In the genomic region with DNA sequence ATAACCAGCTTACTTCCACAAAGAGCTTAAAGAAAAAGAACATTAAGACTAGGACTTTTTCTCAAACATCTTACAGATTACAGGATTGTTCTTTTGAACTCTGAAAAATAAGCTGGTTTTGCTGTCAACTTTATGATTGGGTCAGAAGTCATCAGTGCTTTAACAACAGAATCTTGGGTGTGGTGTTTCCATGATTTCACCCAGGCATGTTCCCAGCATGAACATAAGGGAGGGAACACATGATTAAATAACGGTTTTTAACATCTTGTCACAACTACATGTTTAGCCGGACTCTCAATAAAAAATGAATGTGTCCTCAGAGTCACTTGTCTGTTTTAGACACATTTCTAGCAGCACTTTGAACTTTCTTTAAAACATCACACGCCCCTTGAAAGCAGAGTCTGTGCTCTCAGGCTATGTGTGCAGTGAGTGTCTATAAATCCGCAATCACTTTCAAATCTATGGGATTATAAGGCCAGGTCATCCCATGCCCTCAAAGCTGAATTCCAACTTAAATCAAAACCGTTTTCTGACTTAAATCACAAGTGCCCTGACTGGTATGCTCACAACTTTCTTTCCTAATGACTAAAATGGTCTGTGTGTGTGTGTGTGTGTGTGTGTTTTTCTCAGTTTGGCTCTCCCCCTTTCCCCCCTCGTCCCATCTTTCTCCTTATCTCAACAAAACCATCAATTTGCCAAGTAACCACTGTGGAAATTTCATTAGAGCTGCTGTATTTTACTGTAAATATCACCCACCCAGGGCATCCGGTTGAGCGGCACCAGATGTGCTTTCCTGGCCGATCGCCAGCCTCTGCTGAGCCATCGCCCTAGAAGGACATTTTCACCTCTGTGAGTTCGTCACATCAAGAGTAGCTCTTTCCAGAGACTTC, we compare ENCODE assay signal across 1 cellular context.
TF ChIP-seq lines count a peak whose summit lies in the region.

No MANE protein-coding gene starts in this region.

TF ChIP-seq in K562, 482 proteins besides CTCF, POLR2A, EP300 and RAD21 (continued from another document and continues in another):
- TF ChIP-seq, protein P1, sequence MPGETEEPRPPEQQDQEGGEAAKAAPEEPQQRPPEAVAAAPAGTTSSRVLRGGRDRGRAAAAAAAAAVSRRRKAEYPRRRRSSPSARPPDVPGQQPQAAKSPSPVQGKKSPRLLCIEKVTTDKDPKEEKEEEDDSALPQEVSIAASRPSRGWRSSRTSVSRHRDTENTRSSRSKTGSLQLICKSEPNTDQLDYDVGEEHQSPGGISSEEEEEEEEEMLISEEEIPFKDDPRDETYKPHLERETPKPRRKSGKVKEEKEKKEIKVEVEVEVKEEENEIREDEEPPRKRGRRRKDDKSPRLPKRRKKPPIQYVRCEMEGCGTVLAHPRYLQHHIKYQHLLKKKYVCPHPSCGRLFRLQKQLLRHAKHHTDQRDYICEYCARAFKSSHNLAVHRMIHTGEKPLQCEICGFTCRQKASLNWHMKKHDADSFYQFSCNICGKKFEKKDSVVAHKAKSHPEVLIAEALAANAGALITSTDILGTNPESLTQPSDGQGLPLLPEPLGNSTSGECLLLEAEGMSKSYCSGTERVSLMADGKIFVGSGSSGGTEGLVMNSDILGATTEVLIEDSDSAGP (CRISPR knock-in tag; IDR thresholded peaks at IDR 0.05): no peak
- no peak for TF ChIP-seq RUNX1 (IDR thresholded peaks at IDR 0.05; ENCODE audit: low read depth)
- TF ChIP-seq, protein P2, sequence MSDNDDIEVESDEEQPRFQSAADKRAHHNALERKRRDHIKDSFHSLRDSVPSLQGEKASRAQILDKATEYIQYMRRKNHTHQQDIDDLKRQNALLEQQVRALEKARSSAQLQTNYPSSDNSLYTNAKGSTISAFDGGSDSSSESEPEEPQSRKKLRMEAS (CRISPR knock-in tag; IDR thresholded peaks at IDR 0.05): no peak
- TF ChIP-seq GTF2F1 (IDR thresholded peaks at IDR 0.05; ENCODE audit: low read depth, low read length): no peak
- TF ChIP-seq, protein P3, sequence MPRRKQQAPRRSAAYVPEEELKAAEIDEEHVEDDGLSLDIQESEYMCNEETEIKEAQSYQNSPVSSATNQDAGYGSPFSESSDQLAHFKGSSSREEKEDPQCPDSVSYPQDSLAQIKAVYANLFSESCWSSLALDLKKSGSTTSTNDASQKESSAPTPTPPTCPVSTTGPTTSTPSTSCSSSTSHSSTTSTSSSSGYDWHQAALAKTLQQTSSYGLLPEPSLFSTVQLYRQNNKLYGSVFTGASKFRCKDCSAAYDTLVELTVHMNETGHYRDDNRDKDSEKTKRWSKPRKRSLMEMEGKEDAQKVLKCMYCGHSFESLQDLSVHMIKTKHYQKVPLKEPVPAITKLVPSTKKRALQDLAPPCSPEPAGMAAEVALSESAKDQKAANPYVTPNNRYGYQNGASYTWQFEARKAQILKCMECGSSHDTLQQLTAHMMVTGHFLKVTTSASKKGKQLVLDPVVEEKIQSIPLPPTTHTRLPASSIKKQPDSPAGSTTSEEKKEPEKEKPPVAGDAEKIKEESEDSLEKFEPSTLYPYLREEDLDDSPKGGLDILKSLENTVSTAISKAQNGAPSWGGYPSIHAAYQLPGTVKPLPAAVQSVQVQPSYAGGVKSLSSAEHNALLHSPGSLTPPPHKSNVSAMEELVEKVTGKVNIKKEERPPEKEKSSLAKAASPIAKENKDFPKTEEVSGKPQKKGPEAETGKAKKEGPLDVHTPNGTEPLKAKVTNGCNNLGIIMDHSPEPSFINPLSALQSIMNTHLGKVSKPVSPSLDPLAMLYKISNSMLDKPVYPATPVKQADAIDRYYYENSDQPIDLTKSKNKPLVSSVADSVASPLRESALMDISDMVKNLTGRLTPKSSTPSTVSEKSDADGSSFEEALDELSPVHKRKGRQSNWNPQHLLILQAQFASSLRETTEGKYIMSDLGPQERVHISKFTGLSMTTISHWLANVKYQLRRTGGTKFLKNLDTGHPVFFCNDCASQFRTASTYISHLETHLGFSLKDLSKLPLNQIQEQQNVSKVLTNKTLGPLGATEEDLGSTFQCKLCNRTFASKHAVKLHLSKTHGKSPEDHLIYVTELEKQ (CRISPR knock-in tag; IDR thresholded peaks at IDR 0.05): no peak
- TF ChIP-seq GABPB2 (CRISPR knock-in tag; conservative IDR thresholded peaks at IDR 0.05): no peak
- TF ChIP-seq, protein P4, sequence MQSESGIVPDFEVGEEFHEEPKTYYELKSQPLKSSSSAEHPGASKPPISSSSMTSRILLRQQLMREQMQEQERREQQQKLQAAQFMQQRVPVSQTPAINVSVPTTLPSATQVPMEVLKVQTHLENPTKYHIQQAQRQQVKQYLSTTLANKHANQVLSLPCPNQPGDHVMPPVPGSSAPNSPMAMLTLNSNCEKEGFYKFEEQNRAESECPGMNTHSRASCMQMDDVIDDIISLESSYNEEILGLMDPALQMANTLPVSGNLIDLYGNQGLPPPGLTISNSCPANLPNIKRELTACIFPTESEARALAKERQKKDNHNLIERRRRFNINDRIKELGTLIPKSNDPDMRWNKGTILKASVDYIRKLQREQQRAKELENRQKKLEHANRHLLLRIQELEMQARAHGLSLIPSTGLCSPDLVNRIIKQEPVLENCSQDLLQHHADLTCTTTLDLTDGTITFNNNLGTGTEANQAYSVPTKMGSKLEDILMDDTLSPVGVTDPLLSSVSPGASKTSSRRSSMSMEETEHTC (IDR thresholded peaks at IDR 0.05): no peak
- TF ChIP-seq ELF2 (CRISPR knock-in tag; IDR thresholded peaks at IDR 0.05): no peak
- TF ChIP-seq U2AF1 (optimal IDR thresholded peaks at IDR 0.05; ENCODE audit: low read depth, low read length): no peak
- no peak for TF ChIP-seq ZFX (CRISPR knock-in tag; IDR thresholded peaks at IDR 0.05)
- TF ChIP-seq MED1 (CRISPR knock-in tag; IDR thresholded peaks at IDR 0.05; ENCODE audit: borderline replicate concordance): no peak
- TF ChIP-seq HOXB6 (CRISPR knock-in tag; IDR thresholded peaks at IDR 0.05; ENCODE audit: borderline replicate concordance): no peak
- TF ChIP-seq, protein P5, sequence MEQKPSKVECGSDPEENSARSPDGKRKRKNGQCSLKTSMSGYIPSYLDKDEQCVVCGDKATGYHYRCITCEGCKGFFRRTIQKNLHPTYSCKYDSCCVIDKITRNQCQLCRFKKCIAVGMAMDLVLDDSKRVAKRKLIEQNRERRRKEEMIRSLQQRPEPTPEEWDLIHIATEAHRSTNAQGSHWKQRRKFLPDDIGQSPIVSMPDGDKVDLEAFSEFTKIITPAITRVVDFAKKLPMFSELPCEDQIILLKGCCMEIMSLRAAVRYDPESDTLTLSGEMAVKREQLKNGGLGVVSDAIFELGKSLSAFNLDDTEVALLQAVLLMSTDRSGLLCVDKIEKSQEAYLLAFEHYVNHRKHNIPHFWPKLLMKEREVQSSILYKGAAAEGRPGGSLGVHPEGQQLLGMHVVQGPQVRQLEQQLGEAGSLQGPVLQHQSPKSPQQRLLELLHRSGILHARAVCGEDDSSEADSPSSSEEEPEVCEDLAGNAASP (IDR thresholded peaks at IDR 0.05): no peak
- no peak for TF ChIP-seq ZNF3 (CRISPR knock-in tag; IDR thresholded peaks at IDR 0.05)
- no peak for TF ChIP-seq ZNF830 (CRISPR knock-in tag; IDR thresholded peaks at IDR 0.05)
- TF ChIP-seq SMC3 (conservative IDR thresholded peaks at IDR 0.05; ENCODE audit: insufficient read depth, low read depth, low read length): no peak
- TF ChIP-seq, protein P6, sequence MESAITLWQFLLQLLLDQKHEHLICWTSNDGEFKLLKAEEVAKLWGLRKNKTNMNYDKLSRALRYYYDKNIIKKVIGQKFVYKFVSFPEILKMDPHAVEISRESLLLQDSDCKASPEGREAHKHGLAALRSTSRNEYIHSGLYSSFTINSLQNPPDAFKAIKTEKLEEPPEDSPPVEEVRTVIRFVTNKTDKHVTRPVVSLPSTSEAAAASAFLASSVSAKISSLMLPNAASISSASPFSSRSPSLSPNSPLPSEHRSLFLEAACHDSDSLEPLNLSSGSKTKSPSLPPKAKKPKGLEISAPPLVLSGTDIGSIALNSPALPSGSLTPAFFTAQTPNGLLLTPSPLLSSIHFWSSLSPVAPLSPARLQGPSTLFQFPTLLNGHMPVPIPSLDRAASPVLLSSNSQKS (CRISPR knock-in tag; IDR thresholded peaks at IDR 0.05): no peak
- no peak for TF ChIP-seq ZNF780A (CRISPR knock-in tag; IDR thresholded peaks at IDR 0.05)
- no peak for TF ChIP-seq ZNF174 (CRISPR knock-in tag; IDR thresholded peaks at IDR 0.05)
- TF ChIP-seq, protein P7, sequence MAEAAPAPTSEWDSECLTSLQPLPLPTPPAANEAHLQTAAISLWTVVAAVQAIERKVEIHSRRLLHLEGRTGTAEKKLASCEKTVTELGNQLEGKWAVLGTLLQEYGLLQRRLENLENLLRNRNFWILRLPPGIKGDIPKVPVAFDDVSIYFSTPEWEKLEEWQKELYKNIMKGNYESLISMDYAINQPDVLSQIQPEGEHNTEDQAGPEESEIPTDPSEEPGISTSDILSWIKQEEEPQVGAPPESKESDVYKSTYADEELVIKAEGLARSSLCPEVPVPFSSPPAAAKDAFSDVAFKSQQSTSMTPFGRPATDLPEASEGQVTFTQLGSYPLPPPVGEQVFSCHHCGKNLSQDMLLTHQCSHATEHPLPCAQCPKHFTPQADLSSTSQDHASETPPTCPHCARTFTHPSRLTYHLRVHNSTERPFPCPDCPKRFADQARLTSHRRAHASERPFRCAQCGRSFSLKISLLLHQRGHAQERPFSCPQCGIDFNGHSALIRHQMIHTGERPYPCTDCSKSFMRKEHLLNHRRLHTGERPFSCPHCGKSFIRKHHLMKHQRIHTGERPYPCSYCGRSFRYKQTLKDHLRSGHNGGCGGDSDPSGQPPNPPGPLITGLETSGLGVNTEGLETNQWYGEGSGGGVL (CRISPR knock-in tag; IDR thresholded peaks at IDR 0.05): no peak
- TF ChIP-seq SRSF7 (optimal IDR thresholded peaks at IDR 0.05; ENCODE audit: low read depth, low read length): no peak
- TF ChIP-seq KAT7 (CRISPR knock-in tag; IDR thresholded peaks at IDR 0.05; ENCODE audit: borderline replicate concordance): no peak
- TF ChIP-seq, protein P8, sequence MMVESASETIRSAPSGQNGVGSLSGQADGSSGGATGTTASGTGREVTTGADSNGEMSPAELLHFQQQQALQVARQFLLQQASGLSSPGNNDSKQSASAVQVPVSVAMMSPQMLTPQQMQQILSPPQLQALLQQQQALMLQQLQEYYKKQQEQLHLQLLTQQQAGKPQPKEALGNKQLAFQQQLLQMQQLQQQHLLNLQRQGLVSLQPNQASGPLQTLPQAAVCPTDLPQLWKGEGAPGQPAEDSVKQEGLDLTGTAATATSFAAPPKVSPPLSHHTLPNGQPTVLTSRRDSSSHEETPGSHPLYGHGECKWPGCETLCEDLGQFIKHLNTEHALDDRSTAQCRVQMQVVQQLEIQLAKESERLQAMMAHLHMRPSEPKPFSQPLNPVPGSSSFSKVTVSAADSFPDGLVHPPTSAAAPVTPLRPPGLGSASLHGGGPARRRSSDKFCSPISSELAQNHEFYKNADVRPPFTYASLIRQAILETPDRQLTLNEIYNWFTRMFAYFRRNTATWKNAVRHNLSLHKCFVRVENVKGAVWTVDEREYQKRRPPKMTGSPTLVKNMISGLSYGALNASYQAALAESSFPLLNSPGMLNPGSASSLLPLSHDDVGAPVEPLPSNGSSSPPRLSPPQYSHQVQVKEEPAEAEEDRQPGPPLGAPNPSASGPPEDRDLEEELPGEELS (CRISPR knock-in tag; IDR thresholded peaks at IDR 0.05; ENCODE audit: borderline replicate concordance): no peak
- TF ChIP-seq CBFA2T2 (conservative IDR thresholded peaks at IDR 0.05): 0 out of 2 replicates have a peak, but pooled peaks have one; percentile 38
- TF ChIP-seq IRF2 (CRISPR knock-in tag; IDR thresholded peaks at IDR 0.05): no peak
- TF ChIP-seq ZNF77 (CRISPR knock-in tag; IDR thresholded peaks at IDR 0.05): no peak
- TF ChIP-seq, protein P9, sequence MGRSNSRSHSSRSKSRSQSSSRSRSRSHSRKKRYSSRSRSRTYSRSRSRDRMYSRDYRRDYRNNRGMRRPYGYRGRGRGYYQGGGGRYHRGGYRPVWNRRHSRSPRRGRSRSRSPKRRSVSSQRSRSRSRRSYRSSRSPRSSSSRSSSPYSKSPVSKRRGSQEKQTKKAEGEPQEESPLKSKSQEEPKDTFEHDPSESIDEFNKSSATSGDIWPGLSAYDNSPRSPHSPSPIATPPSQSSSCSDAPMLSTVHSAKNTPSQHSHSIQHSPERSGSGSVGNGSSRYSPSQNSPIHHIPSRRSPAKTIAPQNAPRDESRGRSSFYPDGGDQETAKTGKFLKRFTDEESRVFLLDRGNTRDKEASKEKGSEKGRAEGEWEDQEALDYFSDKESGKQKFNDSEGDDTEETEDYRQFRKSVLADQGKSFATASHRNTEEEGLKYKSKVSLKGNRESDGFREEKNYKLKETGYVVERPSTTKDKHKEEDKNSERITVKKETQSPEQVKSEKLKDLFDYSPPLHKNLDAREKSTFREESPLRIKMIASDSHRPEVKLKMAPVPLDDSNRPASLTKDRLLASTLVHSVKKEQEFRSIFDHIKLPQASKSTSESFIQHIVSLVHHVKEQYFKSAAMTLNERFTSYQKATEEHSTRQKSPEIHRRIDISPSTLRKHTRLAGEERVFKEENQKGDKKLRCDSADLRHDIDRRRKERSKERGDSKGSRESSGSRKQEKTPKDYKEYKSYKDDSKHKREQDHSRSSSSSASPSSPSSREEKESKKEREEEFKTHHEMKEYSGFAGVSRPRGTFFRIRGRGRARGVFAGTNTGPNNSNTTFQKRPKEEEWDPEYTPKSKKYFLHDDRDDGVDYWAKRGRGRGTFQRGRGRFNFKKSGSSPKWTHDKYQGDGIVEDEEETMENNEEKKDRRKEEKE (IDR thresholded peaks at IDR 0.05; ENCODE audit: borderline replicate concordance in 1 of 2, control insufficient read depth in 1 of 2, low read depth in 2 of 2, low read length in 1 of 2): no peak
- TF ChIP-seq ZNF436 (CRISPR knock-in tag; IDR thresholded peaks at IDR 0.05): no peak
- TF ChIP-seq NFATC3 (IDR thresholded peaks at IDR 0.05): 0 out of 2 replicates have a peak, but pooled peaks have one; percentile 37
- TF ChIP-seq, protein P10, sequence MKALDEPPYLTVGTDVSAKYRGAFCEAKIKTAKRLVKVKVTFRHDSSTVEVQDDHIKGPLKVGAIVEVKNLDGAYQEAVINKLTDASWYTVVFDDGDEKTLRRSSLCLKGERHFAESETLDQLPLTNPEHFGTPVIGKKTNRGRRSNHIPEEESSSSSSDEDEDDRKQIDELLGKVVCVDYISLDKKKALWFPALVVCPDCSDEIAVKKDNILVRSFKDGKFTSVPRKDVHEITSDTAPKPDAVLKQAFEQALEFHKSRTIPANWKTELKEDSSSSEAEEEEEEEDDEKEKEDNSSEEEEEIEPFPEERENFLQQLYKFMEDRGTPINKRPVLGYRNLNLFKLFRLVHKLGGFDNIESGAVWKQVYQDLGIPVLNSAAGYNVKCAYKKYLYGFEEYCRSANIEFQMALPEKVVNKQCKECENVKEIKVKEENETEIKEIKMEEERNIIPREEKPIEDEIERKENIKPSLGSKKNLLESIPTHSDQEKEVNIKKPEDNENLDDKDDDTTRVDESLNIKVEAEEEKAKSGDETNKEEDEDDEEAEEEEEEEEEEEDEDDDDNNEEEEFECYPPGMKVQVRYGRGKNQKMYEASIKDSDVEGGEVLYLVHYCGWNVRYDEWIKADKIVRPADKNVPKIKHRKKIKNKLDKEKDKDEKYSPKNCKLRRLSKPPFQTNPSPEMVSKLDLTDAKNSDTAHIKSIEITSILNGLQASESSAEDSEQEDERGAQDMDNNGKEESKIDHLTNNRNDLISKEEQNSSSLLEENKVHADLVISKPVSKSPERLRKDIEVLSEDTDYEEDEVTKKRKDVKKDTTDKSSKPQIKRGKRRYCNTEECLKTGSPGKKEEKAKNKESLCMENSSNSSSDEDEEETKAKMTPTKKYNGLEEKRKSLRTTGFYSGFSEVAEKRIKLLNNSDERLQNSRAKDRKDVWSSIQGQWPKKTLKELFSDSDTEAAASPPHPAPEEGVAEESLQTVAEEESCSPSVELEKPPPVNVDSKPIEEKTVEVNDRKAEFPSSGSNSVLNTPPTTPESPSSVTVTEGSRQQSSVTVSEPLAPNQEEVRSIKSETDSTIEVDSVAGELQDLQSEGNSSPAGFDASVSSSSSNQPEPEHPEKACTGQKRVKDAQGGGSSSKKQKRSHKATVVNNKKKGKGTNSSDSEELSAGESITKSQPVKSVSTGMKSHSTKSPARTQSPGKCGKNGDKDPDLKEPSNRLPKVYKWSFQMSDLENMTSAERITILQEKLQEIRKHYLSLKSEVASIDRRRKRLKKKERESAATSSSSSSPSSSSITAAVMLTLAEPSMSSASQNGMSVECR (CRISPR knock-in tag; IDR thresholded peaks at IDR 0.05): no peak
- TF ChIP-seq POLR2AphosphoS2 (IDR thresholded peaks at IDR 0.05; ENCODE audit: low read length): no peak
